In genomic region chr4:57777871-57778270, GRCh38 we compare ENCODE assay signal across 19 cellular contexts.
DNase-seq lines count a peak whose midpoint lies in the region; ATAC-seq lines count a peak whose summit lies in the region.
"Had no signal": no experiment of that assay in that cellular context is flagged by ENCODE, and none has a peak within 500 bp of the region (broad histone marks: within the 10 kb centered on the region; RNA-seq: fewer than 3 reads in every experiment).

No MANE protein-coding gene starts in this region.

- no peak overlapping the region for H4K12ac ChIP-seq in trophoblast cell (ENCODE audit: low read depth, low read length)

- H3K23ac ChIP-seq in trophoblast cell (ENCODE audit: low read length): no peak overlapping the region

- no peak overlapping the region for H4K91ac ChIP-seq in trophoblast cell (ENCODE audit: low read depth, low read length)

- no peak overlapping the region for H3K27ac ChIP-seq in trophoblast cell (ENCODE audit: low read depth, low read length)
- H3K27ac ChIP-seq: GM23248 had no signal

- H3K4ac ChIP-seq in trophoblast cell (ENCODE audit: low read depth, low read length): no peak overlapping the region

- no peak overlapping the region for H3K4me2 ChIP-seq in trophoblast cell (ENCODE audit: low read length)

- H4K8ac ChIP-seq in trophoblast cell (ENCODE audit: low read depth, low read length): no peak overlapping the region

- no peak overlapping the region for H2BK5ac ChIP-seq in trophoblast cell (ENCODE audit: low read depth, low read length, poor library complexity)

- no peak overlapping the region for H3K18ac ChIP-seq in trophoblast cell (ENCODE audit: low read length)

- H3K9ac ChIP-seq in trophoblast cell (ENCODE audit: low read length): no peak overlapping the region
- H3K9ac ChIP-seq: GM23248 had no signal

- peaks cover 4% of the 10 kb centered on the region for H3K79me1 ChIP-seq in trophoblast cell (ENCODE audit: low read length)

- H3K4me3 ChIP-seq in trophoblast cell (ENCODE audit: low read depth, low read length): no peak overlapping the region
- H3K4me3 ChIP-seq: GM23248 had no signal

- DNase-seq in HT-29 (ENCODE audit: low spot score) (peak; percentile 4), trophoblast cell (peak; percentile 90 to 97), kidney glomerular epithelial cell (lab: John Stamatoyannopoulos, UW) (no peak)
- DNase-seq: ACHN; BE2C; C1 segment of cervical spinal cord; CD4-positive, CD25-positive, alpha-beta regulatory T cell; CD8-positive, alpha-beta memory T cell; COR-L47; DMS 273 treated with DMSO at 0.1 percent for 48 hours; DMS53; DND-41; EL; GM23248; H7; KG1 had no signal

- H3K79me2 ChIP-seq in trophoblast cell (ENCODE audit: control insufficient read depth, insufficient read depth, low read length, poor library complexity): no peaks in the 10 kb centered on the region

- H3K9me3 ChIP-seq in trophoblast cell (ENCODE audit: insufficient read depth, low read depth, low read length): no peaks in the 10 kb centered on the region
- H3K9me3 ChIP-seq: BE2C had no signal

- peak; percentile 26 for ATAC-seq in esophagus mucosa
- ATAC-seq in HG02798 (IDR thresholded peaks at IDR 0.05; ENCODE audit: poor library complexity, unreplicated experiment): no peak
- no peak for ATAC-seq in GM21786 (IDR thresholded peaks at IDR 0.05; ENCODE audit: unreplicated experiment)

- no peak overlapping the region for H2BK120ac ChIP-seq in trophoblast cell (ENCODE audit: insufficient read depth, low read length, poor library complexity)

- no peak overlapping the region for H2AK5ac ChIP-seq in trophoblast cell (ENCODE audit: low read length)

- H3K14ac ChIP-seq in trophoblast cell (ENCODE audit: low read length): no peak overlapping the region

- WGBS in trophoblast cell (ENCODE audit: extremely low coverage, insufficient coverage, insufficient read length): no CpG with 5 or more reads among the region's 2 CpGs

- no peak overlapping the region for H2BK12ac ChIP-seq in trophoblast cell (ENCODE audit: low read length)

- peaks cover 3 to 4% of the 10 kb centered on the region in 2 experiments for H3K4me1 ChIP-seq in trophoblast cell (ENCODE audit: control insufficient read depth in 1 of 2, insufficient read depth in 2 of 2, low read length in 2 of 2)
- H3K4me1 ChIP-seq: BE2C had no signal

- H3K36me3 ChIP-seq in trophoblast cell (ENCODE audit: control insufficient read depth in 1 of 2, insufficient read depth in 2 of 2, low read length in 2 of 2): no peaks in the 10 kb centered on the region
- H3K36me3 ChIP-seq: BE2C had no signal

- no peaks in the 10 kb centered on the region for H3K27me3 ChIP-seq in trophoblast cell (ENCODE audit: insufficient read depth, low read length)
- H3K27me3 ChIP-seq: BE2C had no signal

- H2AFZ ChIP-seq in trophoblast cell (ENCODE audit: insufficient read depth, low read length, poor library complexity): no peak overlapping the region
- H2AFZ ChIP-seq: GM23248 had no signal
